ENCODE assay signal across 3 cellular contexts in the genomic region with DNA sequence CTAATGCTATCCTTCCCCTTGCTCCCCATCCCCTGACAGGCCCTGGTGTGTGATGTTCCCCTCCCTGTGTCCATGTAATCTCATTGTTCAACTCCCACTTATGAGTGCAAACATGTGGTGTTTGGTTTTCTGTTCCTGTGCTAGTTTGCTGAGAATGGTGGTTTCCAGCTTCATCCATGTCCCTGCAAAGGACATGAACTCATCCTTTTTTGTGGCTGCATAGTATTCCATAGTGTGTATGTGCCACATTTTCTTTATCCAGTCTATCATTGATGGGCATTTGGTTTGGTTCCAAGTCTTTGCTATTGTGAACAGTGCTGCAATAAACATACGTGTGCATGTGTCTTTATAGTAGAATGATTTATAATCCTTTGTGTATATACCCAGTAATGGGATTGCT. TPM values are rescaled to one million over a fixed set of nuclear protein-coding genes. Genes with fewer than 3 reads are reported as not detected.
A peak's percentile ranks its signal among the peaks of the same experiment; 100 is the strongest.
DNase-seq lines count a peak whose midpoint lies in the region; ATAC-seq, FAIRE-seq and TF ChIP-seq lines count a peak whose summit lies in the region.
"Not testable (repeated sequence)": the region's sequence is repeated elsewhere in the genome, so short reads cannot be mapped to it uniquely, and the experiment has no call there.

No MANE protein-coding gene starts in this region.

- not testable (repeated sequence) for TF ChIP-seq RAD21 in K562 (CRISPR knock-in tag; conservative IDR thresholded peaks at IDR 0.05 in 1 of 2, IDR thresholded peaks at IDR 0.05 in 1 of 2)

- H3K4me3 Mint-ChIP-seq in activated naive CD4-positive, alpha-beta T cell treated with anti-CD3 and anti-CD28 coated beads, Interleukin-2, amount 50 U/mL, for 24 hours, result not testable (repeated sequence)

- not testable (repeated sequence) for TF ChIP-seq CTCF in HEK293 (tag by site-specific recombination; IDR thresholded peaks at IDR 0.05); K562 (IDR thresholded peaks at IDR 0.05 in 2 of 3, conservative IDR thresholded peaks at IDR 0.05 in 1 of 3; ENCODE audit: insufficient read depth in 2 of 3, low read depth in 1 of 3, low read length in 3 of 3)

- not testable (repeated sequence) for H3K4me2 ChIP-seq in K562 (ENCODE audit: insufficient read depth, low read length)

- not testable (repeated sequence) for H3K9me1 ChIP-seq in K562 (ENCODE audit: control insufficient read depth, insufficient read depth, low read length)

- not testable (repeated sequence) for DNase-seq in K562 (ENCODE audit: extremely low read depth in 1 of 4, low spot score in 3 of 4)

- POLR2A ChIA-PET in HEK293 (lab: Yijun Ruan, JAX), result not testable (repeated sequence)
- POLR2A ChIA-PET in K562 (lab: Yijun Ruan, JAX), result interaction anchor here (1.4 kb wide), 1 partner anchor 36 kb away, joined by 4 read pairs; no protein-coding TSS in a partner anchor

- not testable (repeated sequence) for H3K36me3 Mint-ChIP-seq in activated naive CD4-positive, alpha-beta T cell treated with anti-CD3 and anti-CD28 coated beads, Interleukin-2, amount 50 U/mL, for 24 hours

- FAIRE-seq in K562 (lab: Jason Lieb, UNC), result not testable (repeated sequence)

- TF ChIP-seq EP300 in K562 (IDR thresholded peaks at IDR 0.05; ENCODE audit: low read length), result not testable (repeated sequence)

- H3K79me2 ChIP-seq in K562 (ENCODE audit: control insufficient read depth, insufficient read depth, low read length), result not testable (repeated sequence)

- not testable (repeated sequence) for H3K9me3 ChIP-seq in HEK293 (ENCODE audit: control insufficient read depth, insufficient read depth, low read depth, low read length); K562 (replicated peaks; ENCODE audit: control insufficient read depth, insufficient read depth, low read depth, low read length)

- H3K4me1 Mint-ChIP-seq in activated naive CD4-positive, alpha-beta T cell treated with anti-CD3 and anti-CD28 coated beads, Interleukin-2, amount 50 U/mL, for 24 hours, result not testable (repeated sequence)

- H3K27ac ChIP-seq in HEK293 (ENCODE audit: extremely low read depth, low read depth, low read length); K562 (ENCODE audit: extremely low read depth, low read depth, low read length): not testable (repeated sequence)

- H3K27me3 ChIP-seq in K562 (ENCODE audit: control insufficient read depth in 2 of 2, insufficient read depth in 2 of 2, low read length in 2 of 2), result not testable (repeated sequence)

- not testable (repeated sequence) for ATAC-seq in K562

- not testable (repeated sequence) for H2AFZ ChIP-seq in K562 (ENCODE audit: low read depth, low read length)

- H3K4me3 ChIP-seq in HEK293 (ENCODE audit: low read depth, low read length); K562: not testable (repeated sequence)

- intact Hi-C loops in K562 (cut with micrococcal nuclease), result not testable (repeated sequence)

- not testable (repeated sequence) for H3K27me3 Mint-ChIP-seq in activated naive CD4-positive, alpha-beta T cell treated with anti-CD3 and anti-CD28 coated beads, Interleukin-2, amount 50 U/mL, for 24 hours

- CTCF ChIA-PET in HEK293 (lab: Yijun Ruan, JAX); K562 (lab: Yijun Ruan, JAX; ENCODE audit: low intra/inter-chr PET ratio): not testable (repeated sequence)

- in situ Hi-C loops in K562 (cut with MboI), result not testable (repeated sequence)

- H3K36me3 ChIP-seq in HEK293 (ENCODE audit: control insufficient read depth in 2 of 2, insufficient read depth in 1 of 2, low read length in 2 of 2); K562 (ENCODE audit: control insufficient read depth, insufficient read depth, low read length): not testable (repeated sequence)

- not testable (repeated sequence) for H3K9me3 Mint-ChIP-seq in activated naive CD4-positive, alpha-beta T cell treated with anti-CD3 and anti-CD28 coated beads, Interleukin-2, amount 50 U/mL, for 24 hours

- no CpG with 5 or more reads among the region's 1 CpG for WGBS in K562 (ENCODE audit: insufficient coverage, low coverage, missing lambda C conversion rate)

- H3K4me1 ChIP-seq in HEK293 (ENCODE audit: control insufficient read depth, insufficient read depth, low read length); K562 (replicated peaks in 1 of 2; ENCODE audit: control insufficient read depth in 2 of 2, insufficient read depth in 2 of 2, low read length in 2 of 2): not testable (repeated sequence)

- not testable (repeated sequence) for H3K9ac ChIP-seq in K562 (ENCODE audit: insufficient read depth in 1 of 2, low read depth in 2 of 2, low read length in 2 of 2)

- TF ChIP-seq POLR2A in K562 (conservative IDR thresholded peaks at IDR 0.05), result not testable (repeated sequence)

- H3K27ac Mint-ChIP-seq in activated naive CD4-positive, alpha-beta T cell treated with anti-CD3 and anti-CD28 coated beads, Interleukin-2, amount 50 U/mL, for 24 hours, result peak overlapping the region; percentile 18

- not testable (repeated sequence) for H4K20me1 ChIP-seq in K562 (replicated peaks; ENCODE audit: control insufficient read depth, insufficient read depth, low read length)

- not testable (repeated sequence) for BruUV-seq in K562 (replicated peaks; lab: Mats Ljungman, UMichigan)

TF ChIP-seq in HEK293, 187 proteins besides CTCF, POLR2A, EP300 and RAD21:
- peak; percentile 91 for TF ChIP-seq ZNF146 (tag by site-specific recombination; IDR thresholded peaks at IDR 0.05)

TF ChIP-seq in K562, 482 proteins besides CTCF, POLR2A, EP300 and RAD21:
- peak; percentile 78 for TF ChIP-seq ZNF146 (CRISPR knock-in tag; IDR thresholded peaks at IDR 0.05; ENCODE audit: unreplicated experiment)
- TF ChIP-seq BCOR (IDR thresholded peaks at IDR 0.05), result peak; percentile 45; the same call in 1 of the 2 replicates
TF ChIP-seq in K562: peak in this region for 2; not testable (repeated sequence) for 480.

RNA-seq across cellular contexts. Expression of a gene that starts 27.6 kb away (rescaled TPM):
- total RNA-seq in K562 (2011; cell fraction: chromatin; rRNA removed; ENCODE audit: low replicate concordance), result 14.5 and 47.2 TPM in 2 replicates
- 15.8 and 18.4 TPM in 2 replicates for total RNA-seq in K562 (2011; cell fraction: nucleolus; rRNA removed)
- total RNA-seq in K562 (2011; cell fraction: nucleoplasm; rRNA removed), result 30.0 and 56.6 TPM in 2 replicates
- total RNA-seq in K562 (2014; rRNA removed) (60.5 and 99.0 TPM in 2 replicates), K562 (2014; rRNA removed; fragmentation: Illumina TruSeq; extraction: Trizol) (32.1 and 39.6 TPM in 2 replicates), K562 (2015; rRNA removed; fragmentation: Illumina TruSeq; extraction: Trizol) (25.5 and 29.8 TPM in 2 replicates), K562 (2021) (103 and 121 TPM in 2 replicates)
- polyA plus RNA-seq in K562 (2011; rRNA removed) (133 and 190 TPM in 2 replicates), K562 (2014; fragmentation: Illumina TruSeq; extraction: Trizol) (74.2 and 77.5 TPM in 2 replicates), K562 (2014; fragmentation: Nextera tagmentation; extraction: Ambion mirVana) (10 to 100 TPM; 48.4 to 62.6 TPM), K562 (2014; rRNA removed) (88.6 and 142 TPM in 2 replicates)
- 52.2 and 63.3 TPM in 2 replicates for polyA plus RNA-seq in K562 (2011; cell fraction: cytosol; rRNA removed)
- polyA plus RNA-seq in K562 (2011; cell fraction: nucleus; rRNA removed), result 16.8 and 24.8 TPM in 2 replicates
- polyA plus RNA-seq in K562 (2012), result 76.3 and 178 TPM in 2 replicates
- polyA minus RNA-seq in K562 (2011; rRNA and poly(A)+ RNA removed), result 78.7 and 92.4 TPM in 2 replicates
- 34.0 and 48.8 TPM in 2 replicates for polyA minus RNA-seq in K562 (2011; cell fraction: cytosol; rRNA and poly(A)+ RNA removed)
- 6.9 and 12.9 TPM in 2 replicates for polyA minus RNA-seq in K562 (2011; cell fraction: nucleus; rRNA and poly(A)+ RNA removed)

RNA-seq across cellular contexts. Expression of a gene that starts 31.6 kb away (rescaled TPM):
- total RNA-seq in K562 (2011; cell fraction: chromatin; rRNA removed; ENCODE audit: low replicate concordance), result 0.56 and 0.86 TPM in 2 replicates
- 0.39 and 0.50 TPM in 2 replicates for total RNA-seq in K562 (2011; cell fraction: nucleolus; rRNA removed)
- total RNA-seq in K562 (2011; cell fraction: nucleoplasm; rRNA removed), result 0.69 and 1.0 TPM in 2 replicates
- 0.41 and 1.6 TPM in 2 replicates for total RNA-seq in K562 (2014; rRNA removed)
- 1.9 and 2.2 TPM in 2 replicates for total RNA-seq in K562 (2014; rRNA removed; fragmentation: Illumina TruSeq; extraction: Trizol)
- 0.94 and 0.98 TPM in 2 replicates for total RNA-seq in K562 (2015; rRNA removed; fragmentation: Illumina TruSeq; extraction: Trizol)
- 1.8 and 2.0 TPM in 2 replicates for total RNA-seq in K562 (2021)
- 3.7 and 5.7 TPM in 2 replicates for polyA plus RNA-seq in K562 (2011; rRNA removed)
- polyA plus RNA-seq in K562 (2011; cell fraction: cytosol; rRNA removed), result 0.40 and 4.1 TPM in 2 replicates
- polyA plus RNA-seq in K562 (2011; cell fraction: nucleus; rRNA removed), result 0.54 and 1.7 TPM in 2 replicates
- polyA plus RNA-seq in K562 (2012), result 1.7 and 10.2 TPM in 2 replicates
- 1.9 and 3.1 TPM in 2 replicates for polyA plus RNA-seq in K562 (2014; fragmentation: Illumina TruSeq; extraction: Trizol)
- polyA plus RNA-seq in K562 (2014; fragmentation: Nextera tagmentation; extraction: Ambion mirVana), result 1 to 10 TPM; 3.0 to 3.7 TPM
- 1.6 and 2.3 TPM in 2 replicates for polyA plus RNA-seq in K562 (2014; rRNA removed)
- 3.5 and 7.7 TPM in 2 replicates for polyA minus RNA-seq in K562 (2011; rRNA and poly(A)+ RNA removed)
- 5.2 TPM in 1 of 2 replicates, not detected in the other for polyA minus RNA-seq in K562 (2011; cell fraction: cytosol; rRNA and poly(A)+ RNA removed)
- 0.22 and 0.40 TPM in 2 replicates for polyA minus RNA-seq in K562 (2011; cell fraction: nucleus; rRNA and poly(A)+ RNA removed)
